ENCODE assay signal across 15 cellular contexts in the genomic region with DNA sequence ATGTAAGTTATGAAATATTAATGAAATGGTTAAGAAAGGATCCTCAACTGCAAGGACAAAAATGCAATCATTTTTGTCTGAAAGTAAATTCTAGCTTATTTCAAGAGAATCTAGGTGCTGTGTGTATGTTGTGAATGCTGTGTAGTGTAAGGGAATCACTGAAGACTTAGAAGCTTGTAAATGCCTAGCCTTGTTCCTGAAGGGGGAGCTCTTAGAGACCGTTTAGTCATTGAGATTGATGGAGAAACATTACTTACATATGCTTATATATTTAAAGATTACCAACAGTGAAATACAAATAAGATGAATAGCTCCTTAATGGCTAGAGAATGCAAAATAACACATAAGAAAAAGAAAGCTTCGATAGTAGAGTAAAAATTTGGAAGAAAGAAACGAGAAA.
A peak's percentile ranks its signal among the peaks of the same experiment; 100 is the strongest.
DNase-seq lines count a peak whose midpoint lies in the region; ATAC-seq and TF ChIP-seq lines count a peak whose summit lies in the region.
"Had no signal": no experiment of that assay in that cellular context is flagged by ENCODE, and none has a peak within 500 bp of the region (broad histone marks: within the 10 kb centered on the region; RNA-seq: fewer than 3 reads in every experiment).

No MANE protein-coding gene starts in this region.

- ATAC-seq in HG03025 (IDR thresholded peaks at IDR 0.05; ENCODE audit: low FRiP score, unreplicated experiment), result no peak
- ATAC-seq in GM18867 (IDR thresholded peaks at IDR 0.05; ENCODE audit: unreplicated experiment), result no peak
- ATAC-seq: A549, sciatic nerve had no signal

- H3K4me1 Mint-ChIP-seq in brain (no peaks in the 10 kb centered on the region), progenitor cell of endocrine pancreas (ENCODE audit: low read depth) (peaks cover 1% of the 10 kb centered on the region)

- TF ChIP-seq CTCF in brain (conservative IDR thresholded peaks at IDR 0.05) (peak; percentile 16 to 62), progenitor cell of endocrine pancreas (IDR thresholded peaks at IDR 0.05; ENCODE audit: unreplicated experiment) (peak; percentile 45)

- H3K9me3 Mint-ChIP-seq in brain (peaks cover 0 to 47% (median 0%) of the 10 kb centered on the region in 5 experiments), progenitor cell of endocrine pancreas (ENCODE audit: low read depth) (peaks cover 12% of the 10 kb centered on the region)
- H3K9me3 Mint-ChIP-seq: activated T-helper 1 cell treated with anti-CD3 and anti-CD28 coated beads, Interleukin-12 subunit alpha, Interleukin-12 subunit beta, Interleukin-2, Interleukin-4 antibody, amounts not matched to agents 30 ng/mL and 10 ng/mL and 1 ng/mL, durations not matched to agents 14 hours and 24 hours and 36 hours had no signal

- H3K27me3 Mint-ChIP-seq in brain (no peaks in the 10 kb centered on the region), progenitor cell of endocrine pancreas (no peaks in the 10 kb centered on the region)

- H3K27ac Mint-ChIP-seq in brain (no peak overlapping the region), progenitor cell of endocrine pancreas (no peak overlapping the region)
- H3K27ac Mint-ChIP-seq: activated T-helper 1 cell treated with anti-CD3 and anti-CD28 coated beads, Interleukin-12 subunit alpha, Interleukin-12 subunit beta, Interleukin-2, Interleukin-4 antibody, amounts not matched to agents 30 ng/mL and 10 ng/mL and 1 ng/mL, durations not matched to agents 14 hours and 24 hours and 36 hours had no signal

- DNase-seq in NCI-H2107 treated with DMSO at 0.1 percent for 48 hours (lab: John Stamatoyannopoulos, UW; ENCODE audit: unreplicated experiment) (peak; percentile 1), NCI-H2107 (lab: John Stamatoyannopoulos, UW) (no peak), NCI-H1694 (lab: John Stamatoyannopoulos, UW) (peak; percentile 8), progenitor cell of endocrine pancreas (ENCODE audit: low spot score, unreplicated experiment) (no peak), NCI-H510A (lab: John Stamatoyannopoulos, UW) (no peak)
- DNase-seq: activated CD4-positive, alpha-beta T cell treated with anti-CD3 and anti-CD28 coated beads for 1 hour; brain microvascular endothelial cell; EL; SHP77 treated with DMSO at 0.1 percent for 48 hours had no signal

- H3K4me3 Mint-ChIP-seq in brain (no peak overlapping the region), progenitor cell of endocrine pancreas (ENCODE audit: low read depth) (no peak overlapping the region)
- H3K4me3 Mint-ChIP-seq: activated T-helper 1 cell treated with anti-CD3 and anti-CD28 coated beads, Interleukin-12 subunit alpha, Interleukin-12 subunit beta, Interleukin-2, Interleukin-4 antibody, amounts not matched to agents 30 ng/mL and 10 ng/mL and 1 ng/mL, durations not matched to agents 14 hours and 24 hours and 36 hours had no signal

- H3K36me3 Mint-ChIP-seq in brain (no peaks in the 10 kb centered on the region), progenitor cell of endocrine pancreas (ENCODE audit: insufficient read depth) (peaks cover 1% of the 10 kb centered on the region)

Comparison
In these comparisons a context has a peak if more than half of its experiments do, and no peak if none do; other contexts are left out.
1. DNase-seq: peak in NCI-H2107 treated with DMSO at 0.1 percent for 48 hours (single experiment) and NCI-H1694 (single experiment); none in NCI-H2107 (single experiment), progenitor cell of endocrine pancreas (single experiment) and NCI-H510A (single experiment).